In genomic region chr19:5827342-5827890, GRCh38 we compare ENCODE assay signal across 9 cellular contexts. TPM values are rescaled to one million over a fixed set of nuclear protein-coding genes. Genes with fewer than 3 reads are reported as not detected.
DNase-seq lines count a peak whose midpoint lies in the region; ATAC-seq, FAIRE-seq and TF ChIP-seq lines count a peak whose summit lies in the region.
"Had no signal": no experiment of that assay in that cellular context is flagged by ENCODE, and none has a peak within 500 bp of the region (broad histone marks: within the 10 kb centered on the region; RNA-seq: fewer than 3 reads in every experiment).

No MANE protein-coding gene starts in this region.

- H4K91ac ChIP-seq in H1 (replicated peaks; ENCODE audit: insufficient read length, low read length) = peak overlapping the region; percentile 17

- CTCF ChIA-PET in H1 (lab: Charles Lee; ENCODE audit: partially characterized antibody) = interaction anchor here (0.9 to 7.8 kb wide), 10 partner anchors 12 to 195 kb away, joined by 3 to 58 read pairs (median 5); partner anchors contain the start of genes FUT6, NDUFA11, NRTN and VMAC

- ATAC-seq in HG03521 (IDR thresholded peaks at IDR 0.05; ENCODE audit: unreplicated experiment) = no peak

- peak overlapping the region; percentile 74 for H4K5ac ChIP-seq in H1 (ENCODE audit: insufficient read length, low read depth, low read length)

- peak overlapping the region; percentile 36 for H3K4me3 ChIP-seq in MG63
- H3K4me3 ChIP-seq in H1 (ENCODE audit: extremely low read depth in 1 of 4, insufficient read depth in 2 of 4, low read depth in 3 of 4, low read length in 4 of 4) = peak overlapping the region; percentile 72 to 89 (median 76); a peak in 6 of 8 replicates
- peak overlapping the region; percentile 60 for H3K4me3 ChIP-seq in neural cell (ENCODE audit: low read length)
- H3K4me3 ChIP-seq in WERI-Rb-1 (ENCODE audit: low read depth, low read length) = no peak overlapping the region

- H3K4ac ChIP-seq in H1 (replicated peaks; ENCODE audit: insufficient read length, low read depth, low read length) = no peak overlapping the region

- no peak for FAIRE-seq in H1 (lab: Jason Lieb, UNC)

- H2BK12ac ChIP-seq in H1 (ENCODE audit: low read depth, low read length) = 0 out of 2 replicates have a peak overlapping the region, but pooled peaks have one; percentile 9

- TF ChIP-seq EP300 in H1 (IDR thresholded peaks at IDR 0.05; ENCODE audit: borderline replicate concordance in 1 of 2, low read depth in 2 of 2, low read length in 2 of 2) (no peak), neural cell (conservative IDR thresholded peaks at IDR 0.05; ENCODE audit: poor library complexity, severe bottlenecking) (no peak)

- no peak for TF ChIP-seq CTCF in C4-2B (conservative IDR thresholded peaks at IDR 0.05)
- TF ChIP-seq CTCF in H1 (IDR thresholded peaks at IDR 0.05; ENCODE audit: control extremely low read depth in 1 of 3, insufficient read depth in 1 of 3, low read depth in 1 of 3, low read length in 3 of 3) = no peak
- TF ChIP-seq CTCF in neural cell (IDR thresholded peaks at IDR 0.05; ENCODE audit: poor library complexity, severe bottlenecking) = no peak
- no peak for TF ChIP-seq CTCF in WERI-Rb-1 (IDR thresholded peaks at IDR 0.05; ENCODE audit: low read depth, low read length)

- no peaks in the 10 kb centered on the region for H3K79me1 ChIP-seq in H1 (ENCODE audit: low read depth, low read length)

- POLR2A ChIA-PET in H1 (lab: Charles Lee; ENCODE audit: partially characterized antibody) = interaction anchor here (0.7 to 5.9 kb wide), 35 partner anchors 9 to 1483 kb away, joined by 3 to 43 read pairs (median 6); partner anchors contain the start of genes DUS3L, FUT3, NDUFA11 and NRTN

- peak overlapping the region; percentile 97; the same call in 1 of the 2 replicates for H4K8ac ChIP-seq in H1 (ENCODE audit: extremely low read depth, insufficient read depth, low read length)

- H3K36me3 ChIP-seq in MG63 (no peaks in the 10 kb centered on the region), H1 (ENCODE audit: control insufficient read depth in 2 of 4, insufficient read depth in 4 of 4, low read length in 3 of 4) (no peaks in the 10 kb centered on the region), neural cell (ENCODE audit: insufficient read depth, low read length) (no peaks in the 10 kb centered on the region), WERI-Rb-1 (no peaks in the 10 kb centered on the region)

- no peaks in the 10 kb centered on the region for H3K9me2 ChIP-seq in neural cell (ENCODE audit: insufficient read depth, low read length)

- H3K14ac ChIP-seq in H1 (ENCODE audit: insufficient read length) = no peak overlapping the region

- H3K4me2 ChIP-seq in H1 (ENCODE audit: insufficient read depth in 1 of 2, low read depth in 2 of 2, low read length in 2 of 2) (peak overlapping the region; percentile 67 to 99), neural cell (ENCODE audit: low read length) (no peak overlapping the region)

- H3K4me1 ChIP-seq in H1 (replicated peaks in 1 of 4; ENCODE audit: control insufficient read depth in 3 of 4, insufficient read depth in 4 of 4, low read length in 3 of 4) = peaks cover 0 to 8% (median 6%) of the 10 kb centered on the region in 4 experiments; a peak in 6 of 7 replicates

- TF ChIP-seq RAD21 in H1 (IDR thresholded peaks at IDR 0.05 in 1 of 2, conservative IDR thresholded peaks at IDR 0.05 in 1 of 2; ENCODE audit: low read depth in 2 of 2, low read length in 2 of 2) (no peak), neural cell (conservative IDR thresholded peaks at IDR 0.05) (no peak)

- H2BK5ac ChIP-seq in H1 (ENCODE audit: low read depth, low read length) = no peak overlapping the region; the same call in 1 of the 2 replicates

- DNase-seq in MG63 = no peak
- no peak for DNase-seq in H1 (ENCODE audit: low read depth in 1 of 2, low spot score in 2 of 2)
- DNase-seq in WERI-Rb-1 = no peak
- DNase-seq in NCI-H82 treated with DMSO at 0.1 percent for 48 hours (lab: John Stamatoyannopoulos, UW; ENCODE audit: unreplicated experiment) = no peak
- DNase-seq in ACHN = no peak

- TF ChIP-seq POLR2A in H1 (IDR thresholded peaks at IDR 0.05; ENCODE audit: control extremely low read depth in 1 of 2, low read depth in 2 of 2, low read length in 2 of 2) = no peak

- H2BK20ac ChIP-seq in H1 (ENCODE audit: low read length) = 0 out of 2 replicates have a peak overlapping the region, but pooled peaks have one; percentile 48

- H3K27me3 ChIP-seq in MG63 (no peaks in the 10 kb centered on the region), H1 (replicated peaks in 1 of 4; ENCODE audit: control insufficient read depth in 3 of 4, extremely low read depth in 1 of 4, insufficient read depth in 3 of 4, low read length in 3 of 4) (no peaks in the 10 kb centered on the region; a peak in 1 of 7 replicates), neural cell (ENCODE audit: insufficient read depth, low read depth, low read length) (no peaks in the 10 kb centered on the region), WERI-Rb-1 (ENCODE audit: insufficient read depth, low read depth, severe bottlenecking) (no peaks in the 10 kb centered on the region)

- no peak overlapping the region for H3K56ac ChIP-seq in H1 (replicated peaks; ENCODE audit: insufficient read length, low read depth, low read length)

- H2AFZ ChIP-seq in H1 (ENCODE audit: low read length) (no peak overlapping the region), neural cell (ENCODE audit: low read depth, low read length) (no peak overlapping the region)

- H3K9me3 ChIP-seq in MG63 = no peaks in the 10 kb centered on the region
- no peaks in the 10 kb centered on the region for H3K9me3 ChIP-seq in H1 (ENCODE audit: insufficient read depth in 2 of 2, low read depth in 1 of 2, low read length in 1 of 2)
- H3K9me3 ChIP-seq in neural cell (ENCODE audit: low read length) = no peaks in the 10 kb centered on the region
- no peaks in the 10 kb centered on the region for H3K9me3 ChIP-seq in WERI-Rb-1 (ENCODE audit: severe bottlenecking)

- H2AK5ac ChIP-seq in H1 (ENCODE audit: low read depth, low read length) = no peak overlapping the region

- no peak overlapping the region for H2BK15ac ChIP-seq in H1 (ENCODE audit: low read length)

- H4K20me1 ChIP-seq in H1 (replicated peaks in 1 of 2; ENCODE audit: control insufficient read depth in 1 of 2, insufficient read depth in 2 of 2, low read length in 2 of 2) (peaks cover 0 to 2% of the 10 kb centered on the region in 2 experiments), neural cell (ENCODE audit: insufficient read depth) (no peaks in the 10 kb centered on the region)

- H3K27ac ChIP-seq in C4-2B = peak overlapping the region; percentile 84
- no peak overlapping the region; the same call in 1 of the 2 replicates for H3K27ac ChIP-seq in H1 (ENCODE audit: low read depth, low read length)
- H3K27ac ChIP-seq in neural cell (ENCODE audit: low read length) = peak overlapping the region; percentile 28
- no peak overlapping the region for H3K27ac ChIP-seq in WERI-Rb-1

- no peaks in the 10 kb centered on the region for H3F3A ChIP-seq in neural cell (ENCODE audit: insufficient read depth, low read length, poor library complexity, severe bottlenecking)

- H2BK120ac ChIP-seq in H1 (replicated peaks; ENCODE audit: low read depth, low read length) = no peak overlapping the region

- no peak overlapping the region for H3K23ac ChIP-seq in H1 (ENCODE audit: insufficient read length)

- peaks cover 12% of the 10 kb centered on the region; the same call in 1 of the 2 replicates for H3K23me2 ChIP-seq in H1 (ENCODE audit: low read depth, low read length)

- in situ Hi-C loops in ACHN (cut with HindIII; ENCODE audit: low pct_ligation_motif_present, low pct_unique_long_range_greater_than_20kb, low sequenced_read_pairs) = no loop called here

- H3K9ac ChIP-seq in H1 (replicated peaks in 1 of 4; ENCODE audit: extremely low read depth in 1 of 4, low read depth in 3 of 4, low read length in 3 of 4) (peak overlapping the region in 2 of 4 experiments; percentile 90 to 93; a peak in 4 of 7 replicates), neural cell (ENCODE audit: low read length) (peak overlapping the region; percentile 69)

- H3K79me2 ChIP-seq in H1 (ENCODE audit: control insufficient read depth in 1 of 2, insufficient read depth in 2 of 2, low read length in 2 of 2) = no peaks in the 10 kb centered on the region
- no peaks in the 10 kb centered on the region for H3K79me2 ChIP-seq in neural cell (replicated peaks; ENCODE audit: insufficient read depth, low read length)

- 18% methylated on average over 37 of the region's 37 CpGs; no CpG with 5 or more reads in 1 of the 2 experiments for WGBS in H1 (ENCODE audit: extremely low coverage in 1 of 2, insufficient coverage in 1 of 2, insufficient read length in 1 of 2, insufficient replicate concordance in 2 of 2, low coverage in 1 of 2, low lambda C conversion rate in 2 of 2, missing lambda C conversion rate in 1 of 2), 2 experiments

- peak overlapping the region; percentile 32 for H3K18ac ChIP-seq in H1 (ENCODE audit: extremely low read depth, low read length)

RNA-seq across cellular contexts. Expression of gene FUT6, which starts 12.1 kb away (rescaled TPM):
- not detected in 2 replicates for total RNA-seq in MG63 (2014; rRNA removed; shearing (Covaris generic); ENCODE audit: low replicate concordance)
- not detected in 2 replicates for total RNA-seq in H1 (2021; fragmentation: NEBNext Ultra II Directional; extraction: Animal tissue kit (Norgen Biotek cat#: 25700))
- polyA plus RNA-seq in H1 (2011; rRNA removed) = not detected in 2 replicates
- polyA plus RNA-seq in H1 (2011; cell fraction: cytosol; rRNA removed) = not detected
- polyA plus RNA-seq in H1 (2011; cell fraction: nucleus; rRNA removed) = not detected
- 0.08 TPM in 1 of 4 replicates, not detected in the others for polyA plus RNA-seq in H1 (2012, experiment 1 of 2)
- not detected for polyA plus RNA-seq in H1 (2012, experiment 2 of 2)
- polyA plus RNA-seq in H1 (2013, experiment 1 of 2) = 0.02 TPM
- polyA plus RNA-seq in H1 (2013, experiment 2 of 2) = not detected
- polyA minus RNA-seq in H1 (2011; rRNA and poly(A)+ RNA removed) = not detected in 2 replicates
- not detected for polyA minus RNA-seq in H1 (2011; cell fraction: cytosol; rRNA and poly(A)+ RNA removed)
- not detected for polyA minus RNA-seq in H1 (2011; cell fraction: nucleus; rRNA and poly(A)+ RNA removed)
- not detected in 2 replicates for polyA plus RNA-seq in neural cell
- polyA minus RNA-seq in neural cell = not detected in 2 replicates
- total RNA-seq: myocyte had no signal

RNA-seq across cellular contexts. Expression of gene NRTN, which starts 22.5 kb away (rescaled TPM):
- total RNA-seq in MG63 (2014; rRNA removed; shearing (Covaris generic); ENCODE audit: low replicate concordance) = 1.4 TPM in 1 of 2 replicates, not detected in the other
- 4.6 and 5.3 TPM in 2 replicates for total RNA-seq in H1 (2021; fragmentation: NEBNext Ultra II Directional; extraction: Animal tissue kit (Norgen Biotek cat#: 25700))
- polyA plus RNA-seq in H1 (2011; rRNA removed) (3.9 and 5.9 TPM in 2 replicates), neural cell (0.62 TPM in 1 of 2 replicates, not detected in the other)
- 4.0 TPM for polyA plus RNA-seq in H1 (2011; cell fraction: cytosol; rRNA removed)
- 5.5 TPM for polyA plus RNA-seq in H1 (2011; cell fraction: nucleus; rRNA removed)
- 1.2 to 4.4 TPM (median 4.2 TPM) in 4 replicates for polyA plus RNA-seq in H1 (2012, experiment 1 of 2)
- polyA plus RNA-seq in H1 (2012, experiment 2 of 2) = 2.0 TPM
- polyA plus RNA-seq in H1 (2013, experiment 1 of 2) = 3.0 TPM
- 3.9 TPM for polyA plus RNA-seq in H1 (2013, experiment 2 of 2)
- 1.5 and 1.6 TPM in 2 replicates for polyA minus RNA-seq in H1 (2011; rRNA and poly(A)+ RNA removed)
- 4.6 TPM for polyA minus RNA-seq in H1 (2011; cell fraction: cytosol; rRNA and poly(A)+ RNA removed)
- polyA minus RNA-seq in H1 (2011; cell fraction: nucleus; rRNA and poly(A)+ RNA removed) = 5.3 TPM
- not detected in 2 replicates for polyA minus RNA-seq in neural cell
- total RNA-seq: myocyte had no signal

RNA-seq across cellular contexts. Expression of gene FUT3, which starts 23.8 kb away (rescaled TPM):
- total RNA-seq in MG63 (2014; rRNA removed; shearing (Covaris generic); ENCODE audit: low replicate concordance) = not detected in 2 replicates
- total RNA-seq in H1 (2021; fragmentation: NEBNext Ultra II Directional; extraction: Animal tissue kit (Norgen Biotek cat#: 25700)) = 0.40 and 0.63 TPM in 2 replicates
- polyA plus RNA-seq in H1 (2011; rRNA removed) (0.15 and 0.41 TPM in 2 replicates), neural cell (0.64 and 0.82 TPM in 2 replicates)
- 0.23 TPM for polyA plus RNA-seq in H1 (2011; cell fraction: cytosol; rRNA removed)
- 0.17 TPM for polyA plus RNA-seq in H1 (2011; cell fraction: nucleus; rRNA removed)
- polyA plus RNA-seq in H1 (2012, experiment 1 of 2) = 0.12 to 0.35 TPM (median 0.15 TPM) in 4 replicates
- 0.13 TPM for polyA plus RNA-seq in H1 (2012, experiment 2 of 2)
- polyA plus RNA-seq in H1 (2013, experiment 1 of 2) = 0.51 TPM
- polyA plus RNA-seq in H1 (2013, experiment 2 of 2) = 0.42 TPM
- polyA minus RNA-seq in H1 (2011; rRNA and poly(A)+ RNA removed) = 0.49 TPM in 1 of 2 replicates, not detected in the other
- polyA minus RNA-seq in H1 (2011; cell fraction: cytosol; rRNA and poly(A)+ RNA removed) = not detected
- not detected for polyA minus RNA-seq in H1 (2011; cell fraction: nucleus; rRNA and poly(A)+ RNA removed)
- polyA minus RNA-seq in neural cell = not detected in 2 replicates
- total RNA-seq: myocyte had no signal

RNA-seq across cellular contexts. Expression of gene DUS3L, which starts 36.5 kb away (rescaled TPM):
- total RNA-seq in MG63 (2014; rRNA removed; shearing (Covaris generic); ENCODE audit: low replicate concordance) = 54.1 and 61.0 TPM in 2 replicates
- total RNA-seq in H1 (2021; fragmentation: NEBNext Ultra II Directional; extraction: Animal tissue kit (Norgen Biotek cat#: 25700)) = 39.1 and 39.4 TPM in 2 replicates
- 37.6 and 45.8 TPM in 2 replicates for polyA plus RNA-seq in H1 (2011; rRNA removed)
- 42.4 TPM for polyA plus RNA-seq in H1 (2011; cell fraction: cytosol; rRNA removed)
- polyA plus RNA-seq in H1 (2011; cell fraction: nucleus; rRNA removed) = 92.4 TPM
- polyA plus RNA-seq in H1 (2012, experiment 1 of 2) = 35.1 to 50.2 TPM (median 40.6 TPM) in 4 replicates
- 36.3 TPM for polyA plus RNA-seq in H1 (2012, experiment 2 of 2)
- polyA plus RNA-seq in H1 (2013, experiment 1 of 2) = 22.4 TPM
- polyA plus RNA-seq in H1 (2013, experiment 2 of 2) = 21.2 TPM
- 15.4 and 18.5 TPM in 2 replicates for polyA minus RNA-seq in H1 (2011; rRNA and poly(A)+ RNA removed)
- 51.6 TPM for polyA minus RNA-seq in H1 (2011; cell fraction: cytosol; rRNA and poly(A)+ RNA removed)
- 35.5 TPM for polyA minus RNA-seq in H1 (2011; cell fraction: nucleus; rRNA and poly(A)+ RNA removed)
- 34.2 and 42.1 TPM in 2 replicates for polyA plus RNA-seq in neural cell
- 20.1 and 23.9 TPM in 2 replicates for polyA minus RNA-seq in neural cell

RNA-seq across cellular contexts. Expression of gene PRR22, which starts 42.9 kb away (rescaled TPM):
- 3.6 TPM in 1 of 2 replicates, not detected in the other for total RNA-seq in MG63 (2014; rRNA removed; shearing (Covaris generic); ENCODE audit: low replicate concordance)
- 2.1 and 3.7 TPM in 2 replicates for total RNA-seq in H1 (2021; fragmentation: NEBNext Ultra II Directional; extraction: Animal tissue kit (Norgen Biotek cat#: 25700))
- polyA plus RNA-seq in H1 (2011; rRNA removed) = 1.9 and 4.1 TPM in 2 replicates
- polyA plus RNA-seq in H1 (2011; cell fraction: cytosol; rRNA removed) = 2.2 TPM
- polyA plus RNA-seq in H1 (2011; cell fraction: nucleus; rRNA removed) = 15.4 TPM
- 1.6 to 3.3 TPM (median 3.0 TPM) in 4 replicates for polyA plus RNA-seq in H1 (2012, experiment 1 of 2)
- polyA plus RNA-seq in H1 (2012, experiment 2 of 2) = 1.4 TPM
- polyA plus RNA-seq in H1 (2013, experiment 1 of 2) = 5.0 TPM
- polyA plus RNA-seq in H1 (2013, experiment 2 of 2) = 4.0 TPM
- polyA minus RNA-seq in H1 (2011; rRNA and poly(A)+ RNA removed) = 0.19 TPM in 1 of 2 replicates, not detected in the other
- polyA minus RNA-seq in H1 (2011; cell fraction: cytosol; rRNA and poly(A)+ RNA removed) = 1.1 TPM
- 4.5 TPM for polyA minus RNA-seq in H1 (2011; cell fraction: nucleus; rRNA and poly(A)+ RNA removed)
- polyA plus RNA-seq in neural cell = 0.97 and 1.0 TPM in 2 replicates
- 0.97 TPM in 1 of 2 replicates, not detected in the other for polyA minus RNA-seq in neural cell

Comparison
In these comparisons a context has a peak if more than half of its experiments do, and no peak if none do; other contexts are left out.
1. H3K27ac ChIP-seq: peak in C4-2B (single experiment) and neural cell (single experiment); none in H1 (single experiment) and WERI-Rb-1 (single experiment).